Comparison of ENCODE assay signal across 14 cellular contexts in the genomic region with DNA sequence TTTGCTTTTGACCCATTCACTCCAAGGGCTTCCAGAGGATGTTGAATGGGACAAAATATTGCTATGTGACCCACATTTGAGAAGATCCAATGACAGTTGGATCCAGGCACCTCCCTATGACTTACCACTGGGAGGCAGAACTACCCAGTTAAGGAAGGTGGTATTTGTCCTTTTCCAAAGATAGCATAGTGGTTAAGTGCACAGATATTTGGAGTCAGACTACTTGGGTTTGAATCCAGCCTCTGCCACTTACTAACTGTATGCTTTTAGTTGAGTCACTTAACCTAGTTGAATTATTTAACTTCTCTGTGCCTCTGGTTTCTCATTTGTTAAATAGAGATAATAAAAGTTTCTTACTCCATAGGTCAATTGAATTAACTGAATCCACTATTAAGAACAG.
DNase-seq lines count a peak whose midpoint lies in the region; ATAC-seq, FAIRE-seq and TF ChIP-seq lines count a peak whose summit lies in the region.
"Had no signal": no experiment of that assay in that cellular context is flagged by ENCODE, and none has a peak within 500 bp of the region (broad histone marks: within the 10 kb centered on the region; RNA-seq: fewer than 3 reads in every experiment).

No MANE protein-coding gene starts in this region.

- no peaks in the 10 kb centered on the region for H3K9me3 ChIP-seq in K562 (replicated peaks; ENCODE audit: control insufficient read depth, insufficient read depth, low read depth, low read length)
- H3K9me3 ChIP-seq: colonic mucosa had no signal

- no peak overlapping the region for H3K27ac ChIP-seq in K562 (ENCODE audit: extremely low read depth, low read depth, low read length)
- H3K27ac ChIP-seq: colonic mucosa, skin epidermis had no signal

- H3K36me3 ChIP-seq in K562 (ENCODE audit: control insufficient read depth, insufficient read depth, low read length): no peaks in the 10 kb centered on the region
- H3K36me3 ChIP-seq: colonic mucosa had no signal

- no peaks in the 10 kb centered on the region for H4K20me1 ChIP-seq in K562 (replicated peaks; ENCODE audit: control insufficient read depth, insufficient read depth, low read length)

- H3K79me2 ChIP-seq in K562 (ENCODE audit: control insufficient read depth, insufficient read depth, low read length): no peaks in the 10 kb centered on the region

- no peak overlapping the region for H3K4me2 ChIP-seq in K562 (ENCODE audit: insufficient read depth, low read length)

- no peaks in the 10 kb centered on the region for H3K27me3 ChIP-seq in K562 (ENCODE audit: control insufficient read depth in 2 of 2, insufficient read depth in 2 of 2, low read length in 2 of 2)
- H3K27me3 ChIP-seq: colonic mucosa had no signal

- POLR2A ChIA-PET in K562 (lab: Yijun Ruan, JAX): no interaction called here

- no peaks in the 10 kb centered on the region for H3K9me1 ChIP-seq in K562 (ENCODE audit: control insufficient read depth, insufficient read depth, low read length)

- CTCF ChIA-PET in K562 (lab: Yijun Ruan, JAX; ENCODE audit: low intra/inter-chr PET ratio): no interaction called here

- ATAC-seq in K562 (no peak), HG02763 (IDR thresholded peaks at IDR 0.05; ENCODE audit: unreplicated experiment) (no peak)
- ATAC-seq: activated CD4-positive, CD25-positive, alpha-beta regulatory T cell treated with anti-CD3 and anti-CD28 coated beads, Interleukin-2, amount 50 U/mL, for 24 hours; Right ventricle myocardium inferior had no signal

- H3K9ac ChIP-seq in K562 (ENCODE audit: insufficient read depth in 1 of 2, low read depth in 2 of 2, low read length in 2 of 2): no peak overlapping the region

- in situ Hi-C loops in K562 (cut with MboI): no loop called here

- no peak overlapping the region for H2AFZ ChIP-seq in K562 (ENCODE audit: low read depth, low read length)

- TF ChIP-seq EP300 in K562 (IDR thresholded peaks at IDR 0.05; ENCODE audit: low read length): no peak

- intact Hi-C loops in K562 (cut with micrococcal nuclease): no loop called here

- BruUV-seq in K562 (replicated peaks; lab: Mats Ljungman, UMichigan): no TSS peak

- no peaks in the 10 kb centered on the region for H3K4me1 ChIP-seq in K562 (replicated peaks in 1 of 2; ENCODE audit: control insufficient read depth in 2 of 2, insufficient read depth in 2 of 2, low read length in 2 of 2)
- H3K4me1 ChIP-seq: colonic mucosa had no signal

- no peak for TF ChIP-seq CTCF in K562 (IDR thresholded peaks at IDR 0.05 in 2 of 3, conservative IDR thresholded peaks at IDR 0.05 in 1 of 3; ENCODE audit: insufficient read depth in 2 of 3, low read depth in 1 of 3, low read length in 3 of 3)

- DNase-seq in EH (ENCODE audit: low read depth) (peak; percentile 73), MV-4-11 (lab: John Stamatoyannopoulos, UW) (peak; percentile 46), K562 (ENCODE audit: extremely low read depth in 1 of 4, low spot score in 3 of 4) (no peak), kidney glomerular epithelial cell (lab: John Stamatoyannopoulos, UW) (peak; percentile 30), NCI-H2196 treated with DMSO at 0.1 percent for 48 hours (lab: John Stamatoyannopoulos, UW; ENCODE audit: unreplicated experiment) (no peak), germinal center (ENCODE audit: low spot score) (no peak)
- no peak for DNase-seq in activated CD4-positive, alpha-beta T cell treated with anti-CD3 and anti-CD28 coated beads, Interleukin-2, amount 50 U/mL, for 1 hour
- DNase-seq: colonic mucosa, NCI-H2029 had no signal

- no peak for TF ChIP-seq POLR2A in K562 (conservative IDR thresholded peaks at IDR 0.05)

- no peak overlapping the region for H3K4me3 ChIP-seq in K562
- H3K4me3 ChIP-seq: colonic mucosa, skin epidermis had no signal

- FAIRE-seq in K562 (lab: Jason Lieb, UNC): no peak
- FAIRE-seq: HTR-8/SVneo had no signal

- TF ChIP-seq RAD21 in K562 (CRISPR knock-in tag; conservative IDR thresholded peaks at IDR 0.05 in 1 of 2, IDR thresholded peaks at IDR 0.05 in 1 of 2): no peak

TF ChIP-seq in K562, 482 proteins besides CTCF, POLR2A, EP300 and RAD21:
- TF ChIP-seq TBP (optimal IDR thresholded peaks at IDR 0.05; ENCODE audit: low read depth, low read length): peak; percentile 78
- TF ChIP-seq NR1H2 (CRISPR knock-in tag; IDR thresholded peaks at IDR 0.05): no peak
- TF ChIP-seq POLR2B (IDR thresholded peaks at IDR 0.05; ENCODE audit: low read depth, partially characterized antibody): no peak
- peak; percentile 66 for TF ChIP-seq POLR3A (IDR thresholded peaks at IDR 0.05; ENCODE audit: borderline replicate concordance, extremely low read depth, insufficient read depth, insufficient read length)
- peak; percentile 58; the same call in 1 of the 2 replicates for TF ChIP-seq POLR2H (tag; IDR thresholded peaks at IDR 0.05; ENCODE audit: low read depth)
- TF ChIP-seq, protein P1, sequence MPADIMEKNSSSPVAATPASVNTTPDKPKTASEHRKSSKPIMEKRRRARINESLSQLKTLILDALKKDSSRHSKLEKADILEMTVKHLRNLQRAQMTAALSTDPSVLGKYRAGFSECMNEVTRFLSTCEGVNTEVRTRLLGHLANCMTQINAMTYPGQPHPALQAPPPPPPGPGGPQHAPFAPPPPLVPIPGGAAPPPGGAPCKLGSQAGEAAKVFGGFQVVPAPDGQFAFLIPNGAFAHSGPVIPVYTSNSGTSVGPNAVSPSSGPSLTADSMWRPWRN (IDR thresholded peaks at IDR 0.05; ENCODE audit: low read depth): no peak
- TF ChIP-seq NR2F6 (CRISPR knock-in tag; IDR thresholded peaks at IDR 0.05): no peak
- no peak for TF ChIP-seq ZBTB8A (IDR thresholded peaks at IDR 0.05; ENCODE audit: partially characterized antibody)
TF ChIP-seq in K562: peak in this region for 3.

Comparison
In these comparisons a context has a peak if more than half of its experiments do, and no peak if none do; other contexts are left out.
1. DNase-seq: peak in EH (single experiment), MV-4-11 (single experiment) and kidney glomerular epithelial cell (single experiment); none in K562 (0 of 4), activated CD4-positive, alpha-beta T cell treated with anti-CD3 and anti-CD28 coated beads, Interleukin-2, amount 50 U/mL, for 1 hour (single experiment), NCI-H2196 treated with DMSO at 0.1 percent for 48 hours (single experiment) and germinal center (single experiment).